Comparison of ENCODE assay signal across 8 cellular contexts in genomic region chr2:178193496-178193822, GRCh38. TPM values are rescaled to one million over a fixed set of nuclear protein-coding genes. Genes with fewer than 3 reads are reported as not detected.
DNase-seq lines count a peak whose midpoint lies in the region; ATAC-seq and TF ChIP-seq lines count a peak whose summit lies in the region.

No MANE protein-coding gene starts in this region.

- intact Hi-C loops in activated naive CD4-positive, alpha-beta T cell treated with anti-CD3 and anti-CD28 coated beads for 36 hours (cut with micrococcal nuclease), result loop anchor here (10.0 kb wide), 1 partner anchor 261 kb away; the partner anchor contains the start of genes PJVK and PRKRA
- intact Hi-C loops in adrenal gland (cut with DNase I), result no loop called here
- intact Hi-C loops in right lobe of liver (cut with DNase I), result no loop called here

- H3K4me3 Mint-ChIP-seq in activated naive CD4-positive, alpha-beta T cell treated with anti-CD3 and anti-CD28 coated beads for 36 hours, result peak overlapping the region; percentile 64

- peaks cover 3% of the 10 kb centered on the region for H3K4me1 Mint-ChIP-seq in activated naive CD4-positive, alpha-beta T cell treated with anti-CD3 and anti-CD28 coated beads for 36 hours (ENCODE audit: low read depth)

- no peak overlapping the region for H3K27ac Mint-ChIP-seq in activated naive CD4-positive, alpha-beta T cell treated with anti-CD3 and anti-CD28 coated beads for 36 hours

- no peak for DNase-seq in activated naive CD4-positive, alpha-beta T cell treated with anti-CD3 and anti-CD28 coated beads for 36 hours
- no peak for DNase-seq in activated naive CD4-positive, alpha-beta T cell (lab: John Stamatoyannopoulos, UW)
- DNase-seq in adrenal gland, result no peak
- peak; percentile 41 to 77 (median 62) for DNase-seq in right lobe of liver
- no peak for DNase-seq in upper lobe of left lung
- no peak for DNase-seq in activated CD4-positive, CD25-positive, alpha-beta regulatory T cell treated with anti-CD3 and anti-CD28 coated beads, Interleukin-2, amount 50 U/mL, for 72 hours

- H3K27ac ChIP-seq in adrenal gland (peak overlapping the region in 3 of 5 donors; percentile 51 to 79 (median 76)), right lobe of liver (peak overlapping the region; percentile 84 to 97 (median 87)), upper lobe of left lung (peak overlapping the region; percentile 85 to 90 (median 89))

- peaks cover 13 to 16% of the 10 kb centered on the region in 2 donors for H3K4me1 ChIP-seq in adrenal gland (replicated peaks in 1 of 2)
- peaks cover 0 to 12% (median 4%) of the 10 kb centered on the region in 4 donors for H3K4me1 ChIP-seq in right lobe of liver
- peaks cover 9 to 24% (median 13%) of the 10 kb centered on the region in 4 donors for H3K4me1 ChIP-seq in upper lobe of left lung

- WGBS in adrenal gland, 4 donors, result 13 to 21% (median 18%) methylated on average over 9 to 10 of the region's 10 CpGs
- 8% methylated on average over 9 of the region's 10 CpGs for WGBS in right lobe of liver (ENCODE audit: insufficient coverage, low coverage, low lambda C conversion rate, missing lambda C conversion rate)
- 9 to 10% methylated on average over 9 to 10 of the region's 10 CpGs for WGBS in upper lobe of left lung, 2 donors

- no peaks in the 10 kb centered on the region for H3K9me3 ChIP-seq in adrenal gland (replicated peaks in 1 of 3)
- H3K9me3 ChIP-seq in right lobe of liver, result no peaks in the 10 kb centered on the region
- no peaks in the 10 kb centered on the region for H3K9me3 ChIP-seq in upper lobe of left lung

- H3K9me3 Mint-ChIP-seq in activated naive CD4-positive, alpha-beta T cell treated with anti-CD3 and anti-CD28 coated beads for 36 hours, result no peaks in the 10 kb centered on the region

- H3K27me3 ChIP-seq in adrenal gland, result peaks cover 12% of the 10 kb centered on the region
- no peaks in the 10 kb centered on the region for H3K27me3 ChIP-seq in right lobe of liver
- H3K27me3 ChIP-seq in upper lobe of left lung, result peaks cover 0 to 7% (median 2%) of the 10 kb centered on the region in 4 donors

- ATAC-seq in right lobe of liver (peak; percentile 45 to 62 (median 56)), upper lobe of left lung (ENCODE audit: low FRiP score in 2 of 2) (no peak), GM21528 (IDR thresholded peaks at IDR 0.05; ENCODE audit: low FRiP score, unreplicated experiment) (no peak), GM18868 (IDR thresholded peaks at IDR 0.05; ENCODE audit: unreplicated experiment) (no peak)

- TF ChIP-seq EP300 in upper lobe of left lung (IDR thresholded peaks at IDR 0.05), result no peak

- TF ChIP-seq POLR2A in adrenal gland (IDR thresholded peaks at IDR 0.05) (no peak), right lobe of liver (IDR thresholded peaks at IDR 0.05) (no peak), upper lobe of left lung (IDR thresholded peaks at IDR 0.05) (no peak)

- H3K27me3 Mint-ChIP-seq in activated naive CD4-positive, alpha-beta T cell treated with anti-CD3 and anti-CD28 coated beads for 36 hours (ENCODE audit: low read depth), result peaks cover 48% of the 10 kb centered on the region

- TF ChIP-seq CTCF in adrenal gland (IDR thresholded peaks at IDR 0.05), result no peak
- TF ChIP-seq CTCF in right lobe of liver (IDR thresholded peaks at IDR 0.05), result no peak
- no peak for TF ChIP-seq CTCF in upper lobe of left lung (IDR thresholded peaks at IDR 0.05)

- CTCF ChIA-PET in activated naive CD4-positive, alpha-beta T cell treated with anti-CD3 and anti-CD28 coated beads for 36 hours (lab: Charles Lee), result no interaction called here

- H3K36me3 Mint-ChIP-seq in activated naive CD4-positive, alpha-beta T cell treated with anti-CD3 and anti-CD28 coated beads for 36 hours (ENCODE audit: low read depth), result no peaks in the 10 kb centered on the region

- H3K36me3 ChIP-seq in adrenal gland (replicated peaks in 1 of 2), result no peaks in the 10 kb centered on the region
- H3K36me3 ChIP-seq in right lobe of liver, result no peaks in the 10 kb centered on the region
- no peaks in the 10 kb centered on the region for H3K36me3 ChIP-seq in upper lobe of left lung

- H3K4me3 ChIP-seq in adrenal gland (peak overlapping the region in 2 of 4 donors; percentile 69 to 74), right lobe of liver (peak overlapping the region; percentile 63 to 85 (median 82)), upper lobe of left lung (peak overlapping the region; percentile 72 to 95 (median 76))

RNA-seq across cellular contexts. Expression of gene OSBPL6, which starts 0.9 kb away (rescaled TPM):
- 1 to 10 TPM; 1.9 to 2.3 TPM for total RNA-seq in activated naive CD4-positive, alpha-beta T cell treated with anti-CD3 and anti-CD28 coated beads for 36 hours
- total RNA-seq in adrenal gland (1 to 10 TPM in 2 of 8 donors, under 1 TPM in 5, not detected in 1; 0.16 to 3.1 (median 0.50) TPM), right lobe of liver (1 to 10 TPM; 2.4 to 4.1 (median 3.1) TPM), upper lobe of left lung (10 to 100 TPM in 1 of 6 donors, 1 to 10 TPM in 5; 2.0 to 35.4 (median 5.1) TPM)
- 1 to 10 TPM in 2 of 3 donors, under 1 TPM in 1; 0.98 to 5.1 (median 1.2) TPM for polyA plus RNA-seq in adrenal gland

Comparison
In these comparisons a context has a peak if more than half of its experiments do, and no peak if none do; other contexts are left out.
1. DNase-seq: peak in right lobe of liver (3 of 3); none in activated naive CD4-positive, alpha-beta T cell treated with anti-CD3 and anti-CD28 coated beads for 36 hours (single experiment), activated naive CD4-positive, alpha-beta T cell (0 of 4), adrenal gland (0 of 7), upper lobe of left lung (0 of 2) and activated CD4-positive, CD25-positive, alpha-beta regulatory T cell treated with anti-CD3 and anti-CD28 coated beads, Interleukin-2, amount 50 U/mL, for 72 hours (single experiment).
2. ATAC-seq: peak in right lobe of liver (4 of 4); none in upper lobe of left lung (0 of 2), GM21528 (single experiment) and GM18868 (single experiment).
3. Peak in every context shown above with its lines, with median percentiles within 50 percentile points of each other: H3K27ac ChIP-seq.